Comparison of ENCODE assay signal across 9 cellular contexts in the genomic region with DNA sequence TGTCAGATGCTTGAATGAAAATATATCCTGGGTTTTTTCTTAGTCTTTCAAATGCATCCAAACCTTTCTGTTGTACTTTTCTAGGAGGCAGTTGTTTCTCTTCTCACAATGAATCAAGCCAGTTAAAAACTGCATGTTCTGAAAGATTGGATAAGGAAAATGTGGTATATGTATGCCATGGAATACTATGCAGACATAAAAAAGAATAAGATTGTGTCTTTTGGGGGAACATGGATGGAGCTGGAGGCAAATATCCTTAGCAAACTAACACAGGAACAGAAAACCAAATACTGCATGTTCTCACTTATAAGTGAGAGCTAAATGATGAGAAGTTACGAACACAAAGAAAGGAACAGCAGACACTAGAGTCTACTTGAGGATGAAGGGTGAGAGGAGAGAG. TPM values are rescaled to one million over a fixed set of nuclear protein-coding genes. Genes with fewer than 3 reads are reported as not detected.
"Had no signal": no experiment of that assay in that cellular context is flagged by ENCODE, and none has a peak within 500 bp of the region (broad histone marks: within the 10 kb centered on the region; RNA-seq: fewer than 3 reads in every experiment).

No MANE protein-coding gene starts in this region.

- DNase-seq: GDM1, GF-D8 had no signal

- FAIRE-seq: G401.6, GM12878, GM12891, GM12892, GM18507, GM19239 had no signal

- ATAC-seq: GM12878 had no signal

- H3K4me3 ChIP-seq: GM12878 had no signal

RNA-seq across cellular contexts. Expression of a gene that starts 51.7 kb away (rescaled TPM):
- total RNA-seq: G401 had no signal
